ENCODE assay signal across 9 cellular contexts in genomic region chr6:37182736-37183590, GRCh38. TPM values are rescaled to one million over a fixed set of nuclear protein-coding genes. Genes with fewer than 3 reads are reported as not detected.
DNase-seq lines count a peak whose midpoint lies in the region; ATAC-seq and TF ChIP-seq lines count a peak whose summit lies in the region.
"Had no signal": no experiment of that assay in that cellular context is flagged by ENCODE, and none has a peak within 500 bp of the region (broad histone marks: within the 10 kb centered on the region; RNA-seq: fewer than 3 reads in every experiment).

No MANE protein-coding gene starts in this region.

- no peak overlapping the region for H3K4me3 Mint-ChIP-seq in WTC11

- DNase-seq in WTC11 (ENCODE audit: low spot score) (no peak), erythroblast (lab: John Stamatoyannopoulos, UW) (peak; percentile 89 to 94)
- peak; percentile 41 to 43 for DNase-seq in stimulated activated CD4-positive, alpha-beta T cell treated with anti-CD3 and anti-CD28 coated beads, Interleukin-2, amount 100 ng/mL, for 24 hours
- DNase-seq: NCI-H510A treated with DMSO at 0.1 percent for 48 hours had no signal

- CTCF ChIA-PET in WTC11 (lab: Charles Lee) = interaction anchor here (1.2 to 1.7 kb wide), 3 partner anchors 27 to 165 kb away, joined by 4 to 6 read pairs (median 6); no protein-coding TSS in a partner anchor

- ATAC-seq in GM21737 (IDR thresholded peaks at IDR 0.05; ENCODE audit: unreplicated experiment) = peak; percentile 73
- no peak for ATAC-seq in WTC11
- ATAC-seq in GM18870 (IDR thresholded peaks at IDR 0.05; ENCODE audit: unreplicated experiment) = no peak
- no peak for ATAC-seq in GM21447 (IDR thresholded peaks at IDR 0.05; ENCODE audit: unreplicated experiment)
- no peak for ATAC-seq in HG02885 (IDR thresholded peaks at IDR 0.05; ENCODE audit: poor library complexity, unreplicated experiment)
- ATAC-seq in GM18511 (IDR thresholded peaks at IDR 0.05; ENCODE audit: unreplicated experiment) = no peak

- no peak for TF ChIP-seq CTCF in WTC11 (IDR thresholded peaks at IDR 0.05)

- POLR2A ChIA-PET in WTC11 (lab: Charles Lee) = no interaction called here

- no peaks in the 10 kb centered on the region for H3K4me1 Mint-ChIP-seq in WTC11

- H3K27me3 Mint-ChIP-seq in WTC11 (ENCODE audit: low read depth) = no peaks in the 10 kb centered on the region

- no peaks in the 10 kb centered on the region for H3K36me3 Mint-ChIP-seq in WTC11

- peaks cover 8% of the 10 kb centered on the region for H3K9me3 Mint-ChIP-seq in WTC11

- no peak overlapping the region for H3K27ac Mint-ChIP-seq in WTC11

- peak; percentile 66 for TF ChIP-seq POLR2A in erythroblast (IDR thresholded peaks at IDR 0.05; ENCODE audit: low read length)

TF ChIP-seq in WTC11, 78 proteins besides CTCF, POLR2A, EP300 and RAD21:
- peak; percentile 49; the same call in 1 of the 2 replicates for TF ChIP-seq ZNF121 (CRISPR knock-in tag; IDR thresholded peaks at IDR 0.05)
- no peak for TF ChIP-seq JAZF1 (CRISPR knock-in tag; IDR thresholded peaks at IDR 0.05)
- no peak for TF ChIP-seq ATF2 (CRISPR knock-in tag; IDR thresholded peaks at IDR 0.05; ENCODE audit: borderline replicate concordance, low read depth)

RNA-seq across cellular contexts. Expression of gene PIM1, which starts 13.0 kb away (rescaled TPM):
- 64.7 to 81.2 TPM (median 78.1 TPM) in 3 replicates for total RNA-seq in WTC11 (2021)
